21 cellular contexts compared by ENCODE assay signal in genomic region chr12:114285554-114285953, GRCh38.
DNase-seq lines count a peak whose midpoint lies in the region; FAIRE-seq and TF ChIP-seq lines count a peak whose summit lies in the region.
"Had no signal": no experiment of that assay in that cellular context is flagged by ENCODE, and none has a peak within 500 bp of the region (broad histone marks: within the 10 kb centered on the region; RNA-seq: fewer than 3 reads in every experiment).

No MANE protein-coding gene starts in this region.

- H2BK12ac ChIP-seq in H1 (ENCODE audit: low read depth, low read length) = peak overlapping the region; percentile 72

- H2AFZ ChIP-seq in H1 (ENCODE audit: low read length) = no peak overlapping the region

- no peaks in the 10 kb centered on the region for H3K79me2 ChIP-seq in H1 (ENCODE audit: control insufficient read depth in 1 of 2, insufficient read depth in 2 of 2, low read length in 2 of 2)

- H3K27me3 ChIP-seq in cardiac muscle cell = no peaks in the 10 kb centered on the region
- no peaks in the 10 kb centered on the region for H3K27me3 ChIP-seq in H1 (replicated peaks in 1 of 4; ENCODE audit: control insufficient read depth in 3 of 4, extremely low read depth in 1 of 4, insufficient read depth in 3 of 4, low read length in 3 of 4)
- H3K27me3 ChIP-seq in iPS-20b (ENCODE audit: insufficient read depth, low read length) = no peaks in the 10 kb centered on the region
- H3K27me3 ChIP-seq in uterus = no peaks in the 10 kb centered on the region
- H3K27me3 ChIP-seq in CD4-positive, alpha-beta memory T cell (ENCODE audit: insufficient read depth, low read length) = no peaks in the 10 kb centered on the region

- no peak overlapping the region for H4K5ac ChIP-seq in H1 (ENCODE audit: insufficient read length, low read depth, low read length)

- H3K4me1 Mint-ChIP-seq in CD4-positive, alpha-beta memory T cell = no peaks in the 10 kb centered on the region
- H3K4me1 Mint-ChIP-seq: IgD-negative memory B cell had no signal

- no peak overlapping the region for H3K27ac Mint-ChIP-seq in CD4-positive, alpha-beta memory T cell
- H3K27ac Mint-ChIP-seq: CD4-positive, alpha-beta T cell; HFFc6 had no signal

- intact Hi-C loops in cardiac septum (cut with DNase I) (no loop called here), uterus (cut with DNase I; ENCODE audit: low total_unique reads) (no loop called here)
- intact Hi-C loops in CD4-positive, alpha-beta memory T cell (cut with micrococcal nuclease) = no loop called here

- H3K4me2 ChIP-seq in H1 (ENCODE audit: insufficient read depth in 1 of 2, low read depth in 2 of 2, low read length in 2 of 2) = peak overlapping the region in 1 of 2 experiments; percentile 48; a peak in 1 of 4 replicates
- H3K4me2 ChIP-seq: A549 had no signal

- TF ChIP-seq EP300 in H1 (IDR thresholded peaks at IDR 0.05; ENCODE audit: borderline replicate concordance in 1 of 2, low read depth in 2 of 2, low read length in 2 of 2) = no peak

- H2BK120ac ChIP-seq in H1 (replicated peaks; ENCODE audit: low read depth, low read length) = peak overlapping the region; percentile 97

- H3K9me3 ChIP-seq in cardiac muscle cell (ENCODE audit: low read depth) (no peaks in the 10 kb centered on the region), H1 (ENCODE audit: insufficient read depth in 2 of 2, low read depth in 1 of 2, low read length in 1 of 2) (no peaks in the 10 kb centered on the region), iPS-20b (ENCODE audit: insufficient read depth, low read depth, low read length) (no peaks in the 10 kb centered on the region), uterus (no peaks in the 10 kb centered on the region)
- no peaks in the 10 kb centered on the region for H3K9me3 ChIP-seq in CD4-positive, alpha-beta memory T cell (ENCODE audit: control insufficient read depth in 1 of 2, low read length in 2 of 2)
- H3K9me3 ChIP-seq: A549 had no signal

- H3K36me3 Mint-ChIP-seq in CD4-positive, alpha-beta memory T cell = no peaks in the 10 kb centered on the region
- H3K36me3 Mint-ChIP-seq: IgD-negative memory B cell had no signal

- 0 out of 2 replicates have a peak overlapping the region, but pooled peaks have one; percentile 76 for H2AK5ac ChIP-seq in H1 (ENCODE audit: low read depth, low read length)

- no peak for TF ChIP-seq RAD21 in H1 (IDR thresholded peaks at IDR 0.05 in 1 of 2, conservative IDR thresholded peaks at IDR 0.05 in 1 of 2; ENCODE audit: low read depth in 2 of 2, low read length in 2 of 2)

- H4K91ac ChIP-seq in H1 (replicated peaks; ENCODE audit: insufficient read length, low read length) = peak overlapping the region; percentile 98

- no peaks in the 10 kb centered on the region for H3K79me1 ChIP-seq in H1 (ENCODE audit: low read depth, low read length)

- H3K4me3 Mint-ChIP-seq in CD4-positive, alpha-beta memory T cell = no peak overlapping the region
- H3K4me3 Mint-ChIP-seq: CD4-positive, alpha-beta T cell; HFFc6; IgD-negative memory B cell had no signal

- no peak for TF ChIP-seq POLR2A in H1 (IDR thresholded peaks at IDR 0.05; ENCODE audit: control extremely low read depth in 1 of 2, low read depth in 2 of 2, low read length in 2 of 2)
- TF ChIP-seq POLR2A in uterus (IDR thresholded peaks at IDR 0.05) = no peak

- H3K23me2 ChIP-seq in H1 (ENCODE audit: low read depth, low read length) = no peaks in the 10 kb centered on the region

- no peak overlapping the region for H4K8ac ChIP-seq in H1 (ENCODE audit: extremely low read depth, insufficient read depth, low read length)

- 0 out of 2 replicates have a peak overlapping the region, but pooled peaks have one; percentile 55 for H3K18ac ChIP-seq in H1 (ENCODE audit: extremely low read depth, low read length)

- no peak overlapping the region for H3K4me3 ChIP-seq in cardiac muscle cell
- 0 out of 8 replicates have a peak overlapping the region, but pooled peaks of 1 of the 4 experiments have one; percentile 26 for H3K4me3 ChIP-seq in H1 (ENCODE audit: extremely low read depth in 1 of 4, insufficient read depth in 2 of 4, low read depth in 3 of 4, low read length in 4 of 4)
- peak overlapping the region; percentile 43; the same call in 1 of the 2 replicates for H3K4me3 ChIP-seq in iPS-20b (ENCODE audit: low read length)
- no peak overlapping the region for H3K4me3 ChIP-seq in uterus
- H3K4me3 ChIP-seq in CD4-positive, alpha-beta memory T cell (ENCODE audit: low read length in 2 of 2) = no peak overlapping the region
- H3K4me3 ChIP-seq: A549 had no signal

- H2BK15ac ChIP-seq in H1 (ENCODE audit: low read length) = no peak overlapping the region

- H4K20me1 ChIP-seq in H1 (replicated peaks in 1 of 2; ENCODE audit: control insufficient read depth in 1 of 2, insufficient read depth in 2 of 2, low read length in 2 of 2) = no peaks in the 10 kb centered on the region

- H3K36me3 ChIP-seq in cardiac muscle cell (no peaks in the 10 kb centered on the region), H1 (ENCODE audit: control insufficient read depth in 2 of 4, insufficient read depth in 4 of 4, low read length in 3 of 4) (no peaks in the 10 kb centered on the region), iPS-20b (ENCODE audit: insufficient read depth, low read depth, low read length) (no peaks in the 10 kb centered on the region), uterus (no peaks in the 10 kb centered on the region)
- no peaks in the 10 kb centered on the region for H3K36me3 ChIP-seq in CD4-positive, alpha-beta memory T cell (ENCODE audit: insufficient read depth, low read length)

- peaks cover 13% of the 10 kb centered on the region for H3K4me1 ChIP-seq in cardiac muscle cell (ENCODE audit: low read depth)
- H3K4me1 ChIP-seq in H1 (replicated peaks in 1 of 4; ENCODE audit: control insufficient read depth in 3 of 4, insufficient read depth in 4 of 4, low read length in 3 of 4) = peaks cover 4 to 24% (median 21%) of the 10 kb centered on the region in 4 experiments
- H3K4me1 ChIP-seq in iPS-20b (ENCODE audit: insufficient read depth, low read length) = peaks cover 26% of the 10 kb centered on the region
- H3K4me1 ChIP-seq in uterus = no peaks in the 10 kb centered on the region
- no peaks in the 10 kb centered on the region for H3K4me1 ChIP-seq in CD4-positive, alpha-beta memory T cell (ENCODE audit: insufficient read depth, low read length)
- H3K4me1 ChIP-seq: A549 had no signal

- H2BK5ac ChIP-seq in H1 (ENCODE audit: low read depth, low read length) = peak overlapping the region; percentile 96; the same call in 1 of the 2 replicates

- 13% methylated on average over 1 of the region's 1 CpG; no CpG with 5 or more reads in 1 of the 2 experiments for WGBS in H1 (ENCODE audit: extremely low coverage in 1 of 2, insufficient coverage in 1 of 2, insufficient read length in 1 of 2, insufficient replicate concordance in 2 of 2, low coverage in 1 of 2, low lambda C conversion rate in 2 of 2, missing lambda C conversion rate in 1 of 2), 2 experiments

- CTCF ChIA-PET in H1 (lab: Charles Lee; ENCODE audit: partially characterized antibody) = interaction anchor here (0.9 to 2.6 kb wide), 5 partner anchors 10 to 70 kb away, joined by 3 to 8 read pairs (median 3); no protein-coding TSS in a partner anchor
- CTCF ChIA-PET in CD4-positive, alpha-beta memory T cell (lab: Charles Lee; ENCODE audit: partially characterized antibody) = no interaction called here

- H3K23ac ChIP-seq in H1 (ENCODE audit: insufficient read length) = no peak overlapping the region

- DNase-seq in cardiac muscle cell (ENCODE audit: low read depth in 1 of 2, low spot score in 1 of 2) = no peak
- DNase-seq in cardiac septum (ENCODE audit: low spot score) = no peak
- no peak for DNase-seq in H1 (ENCODE audit: low read depth in 1 of 2, low spot score in 2 of 2)
- DNase-seq in uterus = no peak
- no peak for DNase-seq in CD4-positive, alpha-beta memory T cell
- no peak for DNase-seq in NOMO-1 treated with dmso at 0.1 percent for 144 hours (lab: John Stamatoyannopoulos, UW; ENCODE audit: unreplicated experiment)
- DNase-seq: AML-193; CD4-positive, alpha-beta T cell; DMS153; DMS79 treated with DMSO at 0.1 percent for 48 hours; GF-D8; HCEC 1CT; HFFc6; KBM-7 had no signal

- H3K9me3 Mint-ChIP-seq in CD4-positive, alpha-beta memory T cell = peaks cover 0 to 2% (median 0%) of the 10 kb centered on the region in 8 donors
- H3K9me3 Mint-ChIP-seq: HFFc6 had no signal

- no peak overlapping the region for H3K14ac ChIP-seq in H1 (ENCODE audit: insufficient read length)

- no peak overlapping the region for H3K56ac ChIP-seq in H1 (replicated peaks; ENCODE audit: insufficient read length, low read depth, low read length)

- H3K27me3 Mint-ChIP-seq in CD4-positive, alpha-beta memory T cell = peaks cover 0 to 12% of the 10 kb centered on the region in 2 donors

- peak overlapping the region; percentile 35; the same call in 1 of the 2 replicates for H2BK20ac ChIP-seq in H1 (ENCODE audit: low read length)

- H3K27ac ChIP-seq in cardiac muscle cell (peak overlapping the region; percentile 9), H1 (ENCODE audit: low read depth, low read length) (no peak overlapping the region), iPS-20b (ENCODE audit: low read length) (peak overlapping the region; percentile 27), uterus (no peak overlapping the region)
- no peak overlapping the region for H3K27ac ChIP-seq in CD4-positive, alpha-beta memory T cell (ENCODE audit: low read depth, low read length)
- H3K27ac ChIP-seq: 22Rv1, A549, C4-2B, HL-60 had no signal

- POLR2A ChIA-PET in H1 (lab: Charles Lee; ENCODE audit: partially characterized antibody) = no interaction called here
- POLR2A ChIA-PET in CD4-positive, alpha-beta memory T cell (lab: Charles Lee; ENCODE audit: partially characterized antibody) = no interaction called here

- peak overlapping the region; percentile 96 for H3K4ac ChIP-seq in H1 (replicated peaks; ENCODE audit: insufficient read length, low read depth, low read length)

- H3K9ac ChIP-seq in H1 (replicated peaks in 1 of 4; ENCODE audit: extremely low read depth in 1 of 4, low read depth in 3 of 4, low read length in 3 of 4) (no peak overlapping the region), iPS-20b (ENCODE audit: low read depth, low read length) (peak overlapping the region; percentile 10; the same call in 1 of the 2 replicates)

- TF ChIP-seq CTCF in cardiac muscle cell (IDR thresholded peaks at IDR 0.05; ENCODE audit: low read depth, low read length) (no peak), H1 (IDR thresholded peaks at IDR 0.05; ENCODE audit: control extremely low read depth in 1 of 3, insufficient read depth in 1 of 3, low read depth in 1 of 3, low read length in 3 of 3) (no peak), uterus (IDR thresholded peaks at IDR 0.05) (no peak)

- FAIRE-seq in H1 (lab: Jason Lieb, UNC) = no peak
- FAIRE-seq: A549, HepG2 had no signal

TF ChIP-seq in H1, 55 proteins besides CTCF, POLR2A, EP300 and RAD21:
- TF ChIP-seq MAX (IDR thresholded peaks at IDR 0.05) (peak; percentile 33; the same call in 1 of the 2 replicates), NRF1 (IDR thresholded peaks at IDR 0.05; ENCODE audit: low read depth, low read length) (no peak)

Comparison
In these comparisons a context has a peak if more than half of its experiments do, and no peak if none do; other contexts are left out.
1. H3K27ac ChIP-seq: peak in cardiac muscle cell (single experiment) and iPS-20b (single experiment); none in H1 (single experiment), uterus (0 of 2) and CD4-positive, alpha-beta memory T cell (single experiment).